ENCODE assay signal across 16 cellular contexts in genomic region chr5:37090781-37091180, GRCh38.
DNase-seq lines count a peak whose midpoint lies in the region; ATAC-seq and TF ChIP-seq lines count a peak whose summit lies in the region.
"Had no signal": no experiment of that assay in that cellular context is flagged by ENCODE, and none has a peak within 500 bp of the region (broad histone marks: within the 10 kb centered on the region; RNA-seq: fewer than 3 reads in every experiment).

No MANE protein-coding gene starts in this region.

- intact Hi-C loops in Caco-2 (cut with micrococcal nuclease; ENCODE audit: unreplicated experiment): loop anchor here (1.0 kb wide), 1 partner anchor 88 kb away; no protein-coding TSS in a partner anchor

- CTCF ChIA-PET in Caco-2 (lab: Charles Lee): no interaction called here

- H3K4me1 ChIP-seq in Caco-2 (peaks cover 59% of the 10 kb centered on the region), neural progenitor cell (peaks cover 19% of the 10 kb centered on the region)

- H3K4me3 ChIP-seq in Caco-2 (ENCODE audit: low read depth, low read length) (no peak overlapping the region), neural progenitor cell (no peak overlapping the region)
- H3K4me3 ChIP-seq: K562, PC-9, SJCRH30 had no signal

- TF ChIP-seq CTCF in Caco-2 (IDR thresholded peaks at IDR 0.05; ENCODE audit: insufficient read depth in 1 of 2, low read depth in 1 of 2, low read length in 1 of 2, severe bottlenecking in 1 of 2, unreplicated experiment in 1 of 2) (no peak), neural progenitor cell (IDR thresholded peaks at IDR 0.05) (no peak)

- no peaks in the 10 kb centered on the region for H3F3A ChIP-seq in neural progenitor cell (ENCODE audit: low read depth)

- H3K27me3 Mint-ChIP-seq in Caco-2 (ENCODE audit: insufficient read depth, unreplicated experiment) (no peaks in the 10 kb centered on the region), neural progenitor cell (ENCODE audit: insufficient read depth, low read depth) (no peaks in the 10 kb centered on the region), immature natural killer cell (ENCODE audit: low read depth in 3 of 3) (no peaks in the 10 kb centered on the region)

- H3K27ac ChIP-seq in neural progenitor cell: peak overlapping the region; percentile 4
- H3K27ac ChIP-seq: PC-9, SJCRH30 had no signal

- no peaks in the 10 kb centered on the region for H3K27me3 ChIP-seq in Caco-2 (replicated peaks; ENCODE audit: control insufficient read depth, insufficient read depth, low read length)
- no peaks in the 10 kb centered on the region for H3K27me3 ChIP-seq in neural progenitor cell
- H3K27me3 ChIP-seq: SJCRH30 had no signal

- H3K4me3 Mint-ChIP-seq in Caco-2 (ENCODE audit: unreplicated experiment): peak overlapping the region; percentile 23
- H3K4me3 Mint-ChIP-seq in neural progenitor cell: no peak overlapping the region
- no peak overlapping the region for H3K4me3 Mint-ChIP-seq in immature natural killer cell
- no peak overlapping the region for H3K4me3 Mint-ChIP-seq in stimulated activated effector memory CD8-positive, alpha-beta T cell treated with anti-CD3 and anti-CD28 coated beads, Interleukin-12 subunit alpha, Interleukin-12 subunit beta, amount 100 ng/mL, for 72 hours
- H3K4me3 Mint-ChIP-seq: H9 had no signal

- H3K9me3 ChIP-seq in Caco-2: peaks cover 26% of the 10 kb centered on the region
- no peaks in the 10 kb centered on the region for H3K9me3 ChIP-seq in neural progenitor cell (ENCODE audit: low read depth)
- H3K9me3 ChIP-seq: SJCRH30 had no signal

- H3K9me3 Mint-ChIP-seq in Caco-2 (ENCODE audit: unreplicated experiment) (peaks cover 30% of the 10 kb centered on the region), neural progenitor cell (peaks cover 19% of the 10 kb centered on the region), immature natural killer cell (peaks cover 0 to 2% (median 0%) of the 10 kb centered on the region in 6 donors)
- H3K9me3 Mint-ChIP-seq in stimulated activated effector memory CD8-positive, alpha-beta T cell treated with anti-CD3 and anti-CD28 coated beads, Interleukin-12 subunit alpha, Interleukin-12 subunit beta, amount 100 ng/mL, for 72 hours: peaks cover 5% of the 10 kb centered on the region
- H3K9me3 Mint-ChIP-seq: H9 had no signal

- H3K4me2 ChIP-seq in neural progenitor cell: no peak overlapping the region
- H3K4me2 ChIP-seq: PC-9 had no signal

- no peak for ATAC-seq in stimulated activated effector memory CD8-positive, alpha-beta T cell treated with anti-CD3 and anti-CD28 coated beads, Interleukin-12 subunit alpha, Interleukin-12 subunit beta, amount 100 ng/mL, for 72 hours
- ATAC-seq: K562 had no signal

- POLR2A ChIA-PET in Caco-2 (lab: Charles Lee): no interaction called here

- no TSS peak for BruUV-seq in Caco-2 (replicated peaks; lab: Mats Ljungman, UMichigan)

- H3K36me3 Mint-ChIP-seq in Caco-2 (ENCODE audit: insufficient read depth, unreplicated experiment): peaks cover 45% of the 10 kb centered on the region
- H3K36me3 Mint-ChIP-seq in neural progenitor cell: peaks cover 34% of the 10 kb centered on the region
- peaks cover 8 to 22% (median 18%) of the 10 kb centered on the region in 3 donors for H3K36me3 Mint-ChIP-seq in immature natural killer cell
- no peaks in the 10 kb centered on the region for H3K36me3 Mint-ChIP-seq in stimulated activated effector memory CD8-positive, alpha-beta T cell treated with anti-CD3 and anti-CD28 coated beads, Interleukin-12 subunit alpha, Interleukin-12 subunit beta, amount 100 ng/mL, for 72 hours

- no peak overlapping the region for H2AFZ ChIP-seq in neural progenitor cell (replicated peaks)
- H2AFZ ChIP-seq: PC-9 had no signal

- H3K36me3 ChIP-seq in Caco-2 (ENCODE audit: control insufficient read depth, insufficient read depth, low read length) (no peaks in the 10 kb centered on the region; the same call in none of the 2 replicates), neural progenitor cell (no peaks in the 10 kb centered on the region)

- no peaks in the 10 kb centered on the region for H3K79me2 ChIP-seq in neural progenitor cell (ENCODE audit: low read depth)

- H3K27ac Mint-ChIP-seq in Caco-2 (ENCODE audit: unreplicated experiment) (peak overlapping the region; percentile 80), neural progenitor cell (no peak overlapping the region), immature natural killer cell (no peak overlapping the region)
- H3K27ac Mint-ChIP-seq in stimulated activated effector memory CD8-positive, alpha-beta T cell treated with anti-CD3 and anti-CD28 coated beads, Interleukin-12 subunit alpha, Interleukin-12 subunit beta, amount 100 ng/mL, for 72 hours: no peak overlapping the region
- H3K27ac Mint-ChIP-seq: H9 had no signal

- H3K4me1 Mint-ChIP-seq in Caco-2 (ENCODE audit: low read depth, unreplicated experiment): peaks cover 54% of the 10 kb centered on the region
- peaks cover 3% of the 10 kb centered on the region for H3K4me1 Mint-ChIP-seq in neural progenitor cell
- no peaks in the 10 kb centered on the region for H3K4me1 Mint-ChIP-seq in immature natural killer cell
- H3K4me1 Mint-ChIP-seq in stimulated activated effector memory CD8-positive, alpha-beta T cell treated with anti-CD3 and anti-CD28 coated beads, Interleukin-12 subunit alpha, Interleukin-12 subunit beta, amount 100 ng/mL, for 72 hours: no peaks in the 10 kb centered on the region

- H3K9ac ChIP-seq in neural progenitor cell: no peak overlapping the region

- H4K20me1 ChIP-seq in neural progenitor cell (ENCODE audit: low read depth): no peaks in the 10 kb centered on the region

- DNase-seq in Caco-2: peak; percentile 45 to 54
- DNase-seq in NCI-H226: peak; percentile 10
- DNase-seq in fibroblast of peridontal ligament (ENCODE audit: extremely low read depth): peak; percentile 80
- DNase-seq in neural progenitor cell (ENCODE audit: low spot score): no peak
- no peak for DNase-seq in immature natural killer cell
- DNase-seq in NCI-H2171 (lab: John Stamatoyannopoulos, UW): no peak
- DNase-seq in stimulated activated effector memory CD8-positive, alpha-beta T cell treated with anti-CD3 and anti-CD28 coated beads, Interleukin-12 subunit alpha, Interleukin-12 subunit beta, amount 100 ng/mL, for 72 hours (ENCODE audit: low spot score in 2 of 2): no peak
- DNase-seq: AML-193, COR-L47, EL, H9, NCI-H1930, NCI-H82 had no signal

Comparison
In these comparisons a context has a peak if more than half of its experiments do, and no peak if none do; other contexts are left out.
1. DNase-seq: peak in Caco-2 (2 of 2), NCI-H226 (single experiment) and fibroblast of peridontal ligament (single experiment); none in neural progenitor cell (single experiment), immature natural killer cell (0 of 3), NCI-H2171 (single experiment) and stimulated activated effector memory CD8-positive, alpha-beta T cell treated with anti-CD3 and anti-CD28 coated beads, Interleukin-12 subunit alpha, Interleukin-12 subunit beta, amount 100 ng/mL, for 72 hours (0 of 2).